In genomic region chr16:51132484-51132883, GRCh38 we compare ENCODE assay signal across 1 cellular context.
TF ChIP-seq lines count a peak whose summit lies in the region.

No MANE protein-coding gene starts in this region.

TF ChIP-seq in HEK293, 187 proteins besides CTCF, POLR2A, EP300 and RAD21 (continued from another document and continues in another):
- no peak for TF ChIP-seq MZF1 (tag by site-specific recombination; IDR thresholded peaks at IDR 0.05; ENCODE audit: borderline replicate concordance)
- no peak for TF ChIP-seq ZNF132 (tag by site-specific recombination; IDR thresholded peaks at IDR 0.05; ENCODE audit: borderline replicate concordance)
- TF ChIP-seq ZNF792 (tag by site-specific recombination; IDR thresholded peaks at IDR 0.05), result no peak
- peak; percentile 87 for TF ChIP-seq PRDM10 (tag by site-specific recombination; IDR thresholded peaks at IDR 0.05)
- TF ChIP-seq ZNF623 (tag by site-specific recombination; IDR thresholded peaks at IDR 0.05), result no peak
- no peak for TF ChIP-seq ZNF169 (tag by site-specific recombination; IDR thresholded peaks at IDR 0.05)
- TF ChIP-seq ZNF449 (tag by site-specific recombination; IDR thresholded peaks at IDR 0.05), result no peak
- no peak for TF ChIP-seq ZNF24 (tag by site-specific recombination; IDR thresholded peaks at IDR 0.05)
- no peak for TF ChIP-seq ZNF518A (tag by site-specific recombination; conservative IDR thresholded peaks at IDR 0.05; ENCODE audit: low read depth)
- no peak for TF ChIP-seq ZNF785 (tag by site-specific recombination; IDR thresholded peaks at IDR 0.05)
- TF ChIP-seq BCL11A (tag by site-specific recombination; IDR thresholded peaks at IDR 0.05; ENCODE audit: low read depth), result no peak
- TF ChIP-seq ZBTB11 (tag by site-specific recombination; conservative IDR thresholded peaks at IDR 0.05; ENCODE audit: low read depth), result no peak
- TF ChIP-seq ZNF140 (tag by site-specific recombination; IDR thresholded peaks at IDR 0.05), result no peak
- no peak for TF ChIP-seq ZNF664 (tag by site-specific recombination; IDR thresholded peaks at IDR 0.05)
- TF ChIP-seq FEZF1 (tag by site-specific recombination; IDR thresholded peaks at IDR 0.05), result 0 out of 2 replicates have a peak, but pooled peaks have one; percentile 6
- no peak for TF ChIP-seq AEBP2 (tag by site-specific recombination; IDR thresholded peaks at IDR 0.05; ENCODE audit: borderline replicate concordance)
- TF ChIP-seq ZNF433 (tag by site-specific recombination; IDR thresholded peaks at IDR 0.05; ENCODE audit: low read depth), result no peak
- no peak for TF ChIP-seq GLI2 (tag by site-specific recombination; IDR thresholded peaks at IDR 0.05; ENCODE audit: borderline replicate concordance, low read depth)
- TF ChIP-seq ZNF776 (tag by site-specific recombination; IDR thresholded peaks at IDR 0.05; ENCODE audit: borderline replicate concordance), result no peak
- TF ChIP-seq ZNF391 (tag by site-specific recombination; IDR thresholded peaks at IDR 0.05; ENCODE audit: borderline replicate concordance, low read depth), result no peak
- no peak for TF ChIP-seq PBX3 (CRISPR knock-in tag; IDR thresholded peaks at IDR 0.05)
- no peak for TF ChIP-seq ZNF214 (tag by site-specific recombination; IDR thresholded peaks at IDR 0.05; ENCODE audit: borderline replicate concordance)
- no peak for TF ChIP-seq SP7 (tag by site-specific recombination; IDR thresholded peaks at IDR 0.05)
- TF ChIP-seq ZSCAN4 (tag by site-specific recombination; IDR thresholded peaks at IDR 0.05), result no peak
- no peak for TF ChIP-seq ZNF266 (tag by site-specific recombination; IDR thresholded peaks at IDR 0.05; ENCODE audit: low read depth)
- no peak for TF ChIP-seq TRIM28 (IDR thresholded peaks at IDR 0.05; ENCODE audit: borderline replicate concordance, low read length)
- TF ChIP-seq ZNF513 (tag by site-specific recombination; IDR thresholded peaks at IDR 0.05), result no peak
- TF ChIP-seq ZNF837 (tag by site-specific recombination; IDR thresholded peaks at IDR 0.05), result no peak
- TF ChIP-seq ZNF341 (tag by site-specific recombination; IDR thresholded peaks at IDR 0.05; ENCODE audit: low read depth), result no peak
- TF ChIP-seq KLF9 (tag by site-specific recombination; IDR thresholded peaks at IDR 0.05; ENCODE audit: low read depth), result no peak
- TF ChIP-seq KLF17 (tag by site-specific recombination; IDR thresholded peaks at IDR 0.05), result no peak
